8 cellular contexts compared by ENCODE assay signal in the genomic region with DNA sequence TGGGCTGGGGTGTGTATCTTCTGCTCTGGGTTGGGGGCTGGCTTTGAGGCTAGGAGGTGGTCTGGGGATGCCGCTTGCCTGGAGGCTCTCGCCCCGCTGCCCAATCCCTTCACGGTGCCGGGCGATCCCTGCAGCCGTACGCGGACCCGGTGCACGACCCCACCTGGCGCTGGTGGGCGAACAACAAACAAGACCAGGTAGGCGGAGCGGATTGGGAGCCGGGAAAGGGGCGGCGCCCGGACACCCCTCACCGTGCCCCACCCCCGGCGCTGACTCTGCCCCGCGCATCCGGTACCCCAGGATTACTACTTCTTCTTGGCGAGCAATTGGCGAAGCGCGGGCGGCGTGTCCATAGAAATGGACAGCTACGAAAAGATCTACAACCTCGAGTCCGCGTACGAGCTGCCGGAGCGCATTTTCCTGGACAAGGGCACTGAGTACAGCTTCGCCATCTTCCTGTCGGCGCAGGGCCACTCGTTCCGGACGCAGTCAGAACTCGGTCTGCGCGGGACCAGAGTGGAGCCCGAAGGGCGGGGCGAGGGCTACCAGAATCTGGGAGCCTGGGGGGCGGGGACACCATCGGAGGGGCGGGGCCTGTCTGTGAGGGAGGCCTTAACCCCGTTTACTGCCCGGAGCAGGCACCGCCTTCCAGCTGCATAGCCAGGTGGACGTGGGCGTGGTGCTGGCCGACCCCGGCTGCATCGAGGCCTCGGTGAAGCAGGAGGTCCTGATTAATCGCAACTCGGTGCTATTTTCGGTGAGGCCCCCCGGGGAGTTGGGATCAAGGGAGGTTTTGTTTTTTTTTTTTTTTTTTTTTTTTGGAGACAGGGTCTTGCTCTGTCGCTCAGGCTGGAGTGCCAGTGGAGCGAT. TPM values are rescaled to one million over a fixed set of nuclear protein-coding genes. Genes with fewer than 3 reads are reported as not detected.
DNase-seq lines count a peak whose midpoint lies in the region; ATAC-seq and TF ChIP-seq lines count a peak whose summit lies in the region.

No MANE protein-coding gene starts in this region.

- H3K4me1 ChIP-seq in stomach smooth muscle (ENCODE audit: control insufficient read depth, insufficient read depth, low read length) = peaks cover 14% of the 10 kb centered on the region

- peak overlapping the region; percentile 86 to 93 for H3K4me3 Mint-ChIP-seq in activated T-cell treated with anti-CD3 and anti-CD28 coated beads, Interleukin-2, amount 50 U/mL, for 72 hours
- peak overlapping the region; percentile 85 for H3K4me3 Mint-ChIP-seq in neural crest cell

- H3K9me3 ChIP-seq in stomach smooth muscle (ENCODE audit: control insufficient read depth in 2 of 2, low read length in 2 of 2) = no peaks in the 10 kb centered on the region

- DNase-seq in DMS79 treated with DMSO at 0.1 percent for 48 hours (lab: John Stamatoyannopoulos, UW) (peak; percentile 83), OCI-M2 (lab: John Stamatoyannopoulos, UW; ENCODE audit: unreplicated experiment) (peak; percentile 97), fibroblast of peridontal ligament (ENCODE audit: extremely low read depth) (peak; percentile 35), neural crest cell (ENCODE audit: low read depth, low spot score) (peak; percentile 63)
- DNase-seq in activated T-cell treated with anti-CD3 and anti-CD28 coated beads, Interleukin-2, amount 50 U/mL, for 72 hours = peak; percentile 89 to 90

- H3K36me3 Mint-ChIP-seq in activated T-cell treated with anti-CD3 and anti-CD28 coated beads, Interleukin-2, amount 50 U/mL, for 72 hours (ENCODE audit: insufficient read depth in 2 of 2) = no peaks in the 10 kb centered on the region
- no peaks in the 10 kb centered on the region for H3K36me3 Mint-ChIP-seq in neural crest cell (ENCODE audit: low read depth)

- peaks cover 30% of the 10 kb centered on the region for H3K27me3 Mint-ChIP-seq in activated T-cell treated with anti-CD3 and anti-CD28 coated beads, Interleukin-2, amount 50 U/mL, for 72 hours (ENCODE audit: low read depth)
- H3K27me3 Mint-ChIP-seq in neural crest cell (ENCODE audit: low read depth) = peaks cover 58% of the 10 kb centered on the region

- H3K27ac ChIP-seq in stomach smooth muscle (ENCODE audit: low read length) = no peak overlapping the region

- peaks cover 24 to 31% of the 10 kb centered on the region in 2 donors for H3K27me3 ChIP-seq in stomach smooth muscle (ENCODE audit: control insufficient read depth in 1 of 2, insufficient read depth in 2 of 2, low read length in 2 of 2)

- no peak overlapping the region for H3K27ac Mint-ChIP-seq in activated T-cell treated with anti-CD3 and anti-CD28 coated beads, Interleukin-2, amount 50 U/mL, for 72 hours
- H3K27ac Mint-ChIP-seq in neural crest cell (ENCODE audit: unreplicated experiment) = no peak overlapping the region

- no peaks in the 10 kb centered on the region for H3K9me3 Mint-ChIP-seq in activated T-cell treated with anti-CD3 and anti-CD28 coated beads, Interleukin-2, amount 50 U/mL, for 72 hours
- no peaks in the 10 kb centered on the region for H3K9me3 Mint-ChIP-seq in neural crest cell

- H3K9ac ChIP-seq in stomach smooth muscle (ENCODE audit: low read length in 2 of 2) = no peak overlapping the region

- ATAC-seq in HG03342 (IDR thresholded peaks at IDR 0.05; ENCODE audit: unreplicated experiment) (peak; percentile 40), HG03571 (IDR thresholded peaks at IDR 0.05; ENCODE audit: unreplicated experiment) (no peak)
- peak; percentile 76 to 81 for ATAC-seq in activated T-cell treated with anti-CD3 and anti-CD28 coated beads, Interleukin-2, amount 50 U/mL, for 72 hours (replicated peaks in 1 of 2)

- no peaks in the 10 kb centered on the region for H3K36me3 ChIP-seq in stomach smooth muscle (ENCODE audit: control insufficient read depth in 2 of 2, insufficient read depth in 2 of 2, low read length in 2 of 2)

- peaks cover 23% of the 10 kb centered on the region for H3K4me1 Mint-ChIP-seq in activated T-cell treated with anti-CD3 and anti-CD28 coated beads, Interleukin-2, amount 50 U/mL, for 72 hours (ENCODE audit: low read depth)
- H3K4me1 Mint-ChIP-seq in neural crest cell = peaks cover 9% of the 10 kb centered on the region

- peak overlapping the region; percentile 59 to 75 for H3K4me3 ChIP-seq in stomach smooth muscle (ENCODE audit: low read length in 2 of 2)

- no peak for TF ChIP-seq CTCF in neural crest cell (conservative IDR thresholded peaks at IDR 0.05)

RNA-seq across cellular contexts. Expression of gene PSMD8, which starts 12.1 kb away (rescaled TPM):
- total RNA-seq in activated T-cell treated with anti-CD3 and anti-CD28 coated beads, Interleukin-2, amount 50 U/mL, for 72 hours = 100 to 1,000 TPM; 136 to 168 TPM
- 186 and 190 TPM in 2 replicates for total RNA-seq in neural crest cell

RNA-seq across cellular contexts. Expression of gene GGN, which starts 25.5 kb away (rescaled TPM):
- 1 to 10 TPM in 1 of 2 donors, under 1 TPM in 1; 0.43 to 1.4 TPM for total RNA-seq in activated T-cell treated with anti-CD3 and anti-CD28 coated beads, Interleukin-2, amount 50 U/mL, for 72 hours
- total RNA-seq in neural crest cell = 1.4 and 2.2 TPM in 2 replicates

RNA-seq across cellular contexts. Expression of gene SPRED3, which starts 26.2 kb away (rescaled TPM):
- total RNA-seq in activated T-cell treated with anti-CD3 and anti-CD28 coated beads, Interleukin-2, amount 50 U/mL, for 72 hours = 1 to 10 TPM; 1.7 to 4.2 TPM
- 11.2 and 12.0 TPM in 2 replicates for total RNA-seq in neural crest cell

RNA-seq across cellular contexts. Expression of gene CATSPERG, which starts 26.7 kb away (rescaled TPM):
- total RNA-seq in activated T-cell treated with anti-CD3 and anti-CD28 coated beads, Interleukin-2, amount 50 U/mL, for 72 hours = 1 to 10 TPM; 6.4 to 6.7 TPM
- 5.0 and 6.0 TPM in 2 replicates for total RNA-seq in neural crest cell

RNA-seq across cellular contexts. Expression of gene FAM98C, which starts 40.6 kb away (rescaled TPM):
- 10 to 100 TPM; 41.0 to 45.1 TPM for total RNA-seq in activated T-cell treated with anti-CD3 and anti-CD28 coated beads, Interleukin-2, amount 50 U/mL, for 72 hours
- total RNA-seq in neural crest cell = 10.6 and 11.8 TPM in 2 replicates

Comparison
In these comparisons a context has a peak if more than half of its experiments do, and no peak if none do; other contexts are left out.
1. DNase-seq: peak in every context shown above with its lines; median percentile 97 in OCI-M2; 90 in activated T-cell treated with anti-CD3 and anti-CD28 coated beads, Interleukin-2, amount 50 U/mL, for 72 hours; 83 in DMS79 treated with DMSO at 0.1 percent for 48 hours; 63 in neural crest cell; 35 in fibroblast of peridontal ligament.